Comparison of ENCODE assay signal across 8 cellular contexts in genomic region chr19:51407631-51408131, GRCh38. TPM values are rescaled to one million over a fixed set of nuclear protein-coding genes. Genes with fewer than 3 reads are reported as not detected.
DNase-seq lines count a peak whose midpoint lies in the region; ATAC-seq, FAIRE-seq and TF ChIP-seq lines count a peak whose summit lies in the region.

No MANE protein-coding gene starts in this region.

- POLR2A ChIA-PET in OCI-LY7 (lab: Charles Lee): interaction anchor here (0.6 to 1.4 kb wide), 2 partner anchors 10 to 13 kb away, joined by 3 to 7 read pairs; partner anchors contain the start of gene SIGLEC10

- H3K9me2 ChIP-seq in OCI-LY7 (ENCODE audit: insufficient read depth, low read length): no peaks in the 10 kb centered on the region

- H3K4me2 ChIP-seq in OCI-LY7 (ENCODE audit: low read length): peak overlapping the region; percentile 57

- no peaks in the 10 kb centered on the region for H3K27me3 ChIP-seq in bronchial epithelial cell (ENCODE audit: control insufficient read depth, insufficient read depth, low read length)

- CTCF ChIA-PET in OCI-LY7 (lab: Charles Lee; ENCODE audit: unreplicated experiment): interaction anchor here (0.6 to 1.3 kb wide), 3 partner anchors 10 to 1093 kb away, joined by 3 to 6 read pairs (median 5); partner anchors contain the start of gene SIGLEC10

- H2AFZ ChIP-seq in OCI-LY7 (ENCODE audit: low read length): peak overlapping the region; percentile 9; the same call in 1 of the 2 replicates

- H3K4me3 ChIP-seq in OCI-LY7 (ENCODE audit: low read depth, low read length, poor library complexity, severe bottlenecking) (no peak overlapping the region), bronchial epithelial cell (ENCODE audit: low read depth, low read length) (no peak overlapping the region), mucosa of descending colon (no peak overlapping the region)

- H3K4me1 ChIP-seq in OCI-LY7 (ENCODE audit: insufficient read depth, low read length, poor library complexity, severe bottlenecking): peaks cover 28% of the 10 kb centered on the region
- H3K4me1 ChIP-seq in mucosa of descending colon (ENCODE audit: low read depth): no peaks in the 10 kb centered on the region

- no TSS peak for BruUV-seq in OCI-LY7 (replicated peaks; lab: Mats Ljungman, UMichigan)

- peak overlapping the region; percentile 72 for H3K27ac ChIP-seq in OCI-LY7 (ENCODE audit: low read depth, low read length, poor library complexity, severe bottlenecking)

- TF ChIP-seq CTCF in OCI-LY7 (conservative IDR thresholded peaks at IDR 0.05; ENCODE audit: low read length) (peak; percentile 84), bronchial epithelial cell (IDR thresholded peaks at IDR 0.05; ENCODE audit: insufficient read depth, low read length, severe bottlenecking) (peak; percentile 46), mucosa of descending colon (IDR thresholded peaks at IDR 0.05) (peak; percentile 19)

- peak; percentile 32 for DNase-seq in activated naive CD4-positive, alpha-beta T cell treated with Interleukin-2 at 50 U/mL for 16 hours
- DNase-seq in activated naive CD4-positive, alpha-beta T cell (lab: John Stamatoyannopoulos, UW): no peak
- peak; percentile 72 for DNase-seq in OCI-LY7 (ENCODE audit: low spot score)
- peak; percentile 23 for DNase-seq in bronchial epithelial cell (ENCODE audit: low read depth)
- peak in 1 of 3 donors; percentile 54 for DNase-seq in mucosa of descending colon
- DNase-seq in T-helper 9 cell: no peak
- no peak for DNase-seq in effector CD8-positive, alpha-beta T cell (lab: John Stamatoyannopoulos, UW)

- H3K79me2 ChIP-seq in OCI-LY7 (ENCODE audit: insufficient read depth, low read depth, low read length): no peaks in the 10 kb centered on the region

- ATAC-seq in mucosa of descending colon (peak; percentile 71), GM19452 (IDR thresholded peaks at IDR 0.05; ENCODE audit: unreplicated experiment) (no peak)

- no peak for FAIRE-seq in bronchial epithelial cell (lab: Jason Lieb, UNC)

- H3K9me3 ChIP-seq in OCI-LY7 (ENCODE audit: low read length): no peaks in the 10 kb centered on the region; the same call in 1 of the 2 replicates
- peaks cover 6% of the 10 kb centered on the region for H3K9me3 ChIP-seq in mucosa of descending colon

- intact Hi-C loops in OCI-LY7 (cut with micrococcal nuclease; ENCODE audit: unreplicated experiment): no loop called here
- intact Hi-C loops in mucosa of descending colon (cut with DNase I, micrococcal nuclease): no loop called here

- H3K36me3 ChIP-seq in OCI-LY7 (ENCODE audit: insufficient read depth, low read length) (peaks cover 31% of the 10 kb centered on the region), bronchial epithelial cell (ENCODE audit: control insufficient read depth, insufficient read depth, low read length) (no peaks in the 10 kb centered on the region), mucosa of descending colon (ENCODE audit: low read depth) (no peaks in the 10 kb centered on the region)

- no peaks in the 10 kb centered on the region for H4K20me1 ChIP-seq in OCI-LY7 (ENCODE audit: insufficient read depth, low read length)

RNA-seq across cellular contexts. Expression of gene SIGLEC10, which starts 9.8 kb away (rescaled TPM):
- total RNA-seq in OCI-LY7 (2014; rRNA removed; shearing (Covaris generic)): 20.7 and 25.2 TPM in 2 replicates
- 23.3 and 26.6 TPM in 2 replicates for total RNA-seq in OCI-LY7 (2022)
- not detected in 2 replicates for total RNA-seq in bronchial epithelial cell
- total RNA-seq in mucosa of descending colon: 10 to 100 TPM in 1 of 3 donors, 1 to 10 TPM in 2; 1.3 to 10.8 (median 3.8) TPM

RNA-seq across cellular contexts. Expression of gene C19orf84, which starts 17.3 kb away (rescaled TPM):
- not detected in 2 replicates for total RNA-seq in OCI-LY7 (2014; rRNA removed; shearing (Covaris generic))
- total RNA-seq in OCI-LY7 (2022): not detected in 2 replicates
- not detected in 2 replicates for total RNA-seq in bronchial epithelial cell
- total RNA-seq in mucosa of descending colon: not detected

RNA-seq across cellular contexts. Expression of gene LIM2, which starts 19.9 kb away (rescaled TPM):
- not detected in 2 replicates for total RNA-seq in OCI-LY7 (2014; rRNA removed; shearing (Covaris generic))
- not detected in 2 replicates for total RNA-seq in OCI-LY7 (2022)
- not detected in 2 replicates for total RNA-seq in bronchial epithelial cell
- total RNA-seq in mucosa of descending colon: not detected

RNA-seq across cellular contexts. Expression of gene NKG7, which starts 35.2 kb away (rescaled TPM):
- total RNA-seq in OCI-LY7 (2014; rRNA removed; shearing (Covaris generic)): not detected in 2 replicates
- total RNA-seq in OCI-LY7 (2022) (not detected in 2 replicates), bronchial epithelial cell (not detected in 2 replicates), mucosa of descending colon (1 to 10 TPM; 4.3 to 5.9 (median 4.4) TPM)

RNA-seq across cellular contexts. Expression of gene CLDND2, which starts 38.9 kb away (rescaled TPM):
- not detected in 2 replicates for total RNA-seq in OCI-LY7 (2014; rRNA removed; shearing (Covaris generic))
- 1.4 and 1.9 TPM in 2 replicates for total RNA-seq in OCI-LY7 (2022)
- not detected in 2 replicates for total RNA-seq in bronchial epithelial cell
- 1 to 10 TPM; 1.3 to 2.1 (median 1.3) TPM for total RNA-seq in mucosa of descending colon

Comparison
In these comparisons a context has a peak if more than half of its experiments do, and no peak if none do; other contexts are left out.
1. DNase-seq: peak in activated naive CD4-positive, alpha-beta T cell treated with Interleukin-2 at 50 U/mL for 16 hours (single experiment), OCI-LY7 (single experiment) and bronchial epithelial cell (single experiment); none in activated naive CD4-positive, alpha-beta T cell (0 of 4), T-helper 9 cell (single experiment) and effector CD8-positive, alpha-beta T cell (single experiment).
2. CTCF ChIP-seq: peak in every context shown above with its lines; median percentile 84 in OCI-LY7; 46 in bronchial epithelial cell; 19 in mucosa of descending colon.